In genomic region chr3:150174179-150174578, GRCh38 we compare ENCODE assay signal across 20 cellular contexts.
"Had no signal": no experiment of that assay in that cellular context is flagged by ENCODE, and none has a peak within 500 bp of the region (broad histone marks: within the 10 kb centered on the region; RNA-seq: fewer than 3 reads in every experiment).

No MANE protein-coding gene starts in this region.

- H3K27ac ChIP-seq: epithelial cell of prostate, esophagus muscularis mucosa, gastroesophageal sphincter, left ventricle myocardium inferior, lower lobe of right lung, parathyroid adenoma, prostate gland, skin epidermis had no signal

- H3K4me1 ChIP-seq: lower lobe of right lung, prostate gland had no signal

- H3K79me2 ChIP-seq: parathyroid adenoma had no signal

- H3K4me3 Mint-ChIP-seq: memory B cell, mesothelial cell of epicardium, natural killer cell, neural crest cell had no signal

- H3K4me3 ChIP-seq: esophagus muscularis mucosa, gastroesophageal sphincter, left ventricle myocardium inferior, lower lobe of right lung, prostate gland, skin epidermis had no signal

- H3K36me3 ChIP-seq: esophagus muscularis mucosa, gastroesophageal sphincter, left ventricle myocardium inferior, lower lobe of right lung, prostate gland had no signal

- H3K27ac Mint-ChIP-seq: memory B cell, mesothelial cell of epicardium, natural killer cell had no signal

- H3K27me3 ChIP-seq: esophagus muscularis mucosa, gastroesophageal sphincter had no signal

- H3K4me1 Mint-ChIP-seq: memory B cell, natural killer cell, neural crest cell had no signal

- H3K9me3 Mint-ChIP-seq: memory B cell, natural killer cell, neural crest cell had no signal

- H2AFZ ChIP-seq: parathyroid adenoma had no signal

- ATAC-seq: gastroesophageal sphincter, left cardiac atrium, lower lobe of right lung, natural killer cell, sciatic nerve had no signal

- H3K9me3 ChIP-seq: esophagus muscularis mucosa, gastroesophageal sphincter, left ventricle myocardium inferior, lower lobe of right lung, prostate gland had no signal

- DNase-seq: effector memory CD4-positive, alpha-beta T cell; foreskin fibroblast; glutamatergic neuron; left cardiac atrium; left ventricle myocardium inferior; lower lobe of right lung; natural killer cell; occipital lobe; stimulated activated CD4-positive, alpha-beta T cell treated with anti-CD3 and anti-CD28 coated beads, Interleukin-2, amount 100 ng/mL, for 48 hours; stimulated activated naive CD4-positive, alpha-beta T cell treated with Interleukin-2 at 50 U/mL for 16 hours had no signal

- H3K36me3 Mint-ChIP-seq: memory B cell, mesothelial cell of epicardium, natural killer cell had no signal

- H3K9ac ChIP-seq: parathyroid adenoma had no signal
